In genomic region chrX:134659761-134660160, GRCh38 we compare ENCODE assay signal across 1 cellular context.
TF ChIP-seq lines count a peak whose summit lies in the region.

No MANE protein-coding gene starts in this region.

TF ChIP-seq in HepG2, 621 proteins besides CTCF, POLR2A, EP300 and RAD21:
- TF ChIP-seq ZMYM3 (CRISPR knock-in tag; IDR thresholded peaks at IDR 0.05): no peak
- TF ChIP-seq NR2F1 (CRISPR knock-in tag; IDR thresholded peaks at IDR 0.05): no peak
- TF ChIP-seq ZNF547 (CRISPR knock-in tag; IDR thresholded peaks at IDR 0.05): no peak
- TF ChIP-seq ZFAT (CRISPR knock-in tag; conservative IDR thresholded peaks at IDR 0.05): no peak
- TF ChIP-seq SP140L (CRISPR knock-in tag; IDR thresholded peaks at IDR 0.05; ENCODE audit: borderline replicate concordance): no peak
- no peak for TF ChIP-seq ZNF577 (CRISPR knock-in tag; IDR thresholded peaks at IDR 0.05; ENCODE audit: borderline replicate concordance, low read depth)
- TF ChIP-seq ZNF225 (CRISPR knock-in tag; IDR thresholded peaks at IDR 0.05): no peak
